Comparison of ENCODE assay signal across 13 cellular contexts in genomic region chr5:59746261-59746765, GRCh38.
DNase-seq lines count a peak whose midpoint lies in the region; ATAC-seq and TF ChIP-seq lines count a peak whose summit lies in the region.
"Had no signal": no experiment of that assay in that cellular context is flagged by ENCODE, and none has a peak within 500 bp of the region (broad histone marks: within the 10 kb centered on the region; RNA-seq: fewer than 3 reads in every experiment).

No MANE protein-coding gene starts in this region.

- H3K27me3 ChIP-seq in GM23248 (replicated peaks; ENCODE audit: insufficient read depth): no peaks in the 10 kb centered on the region
- no peaks in the 10 kb centered on the region for H3K27me3 ChIP-seq in SJSA1 (replicated peaks)
- H3K27me3 ChIP-seq in tibial artery: no peaks in the 10 kb centered on the region
- H3K27me3 ChIP-seq: heart right ventricle had no signal

- no peak for ATAC-seq in HG02870 (IDR thresholded peaks at IDR 0.05; ENCODE audit: unreplicated experiment)

- no peaks in the 10 kb centered on the region for H3K36me3 ChIP-seq in GM23248 (ENCODE audit: low read depth)
- no peaks in the 10 kb centered on the region for H3K36me3 ChIP-seq in SJSA1
- no peaks in the 10 kb centered on the region for H3K36me3 ChIP-seq in tibial artery
- no peaks in the 10 kb centered on the region for H3K36me3 ChIP-seq in OCI-LY7 (ENCODE audit: insufficient read depth, low read length)
- H3K36me3 ChIP-seq: heart right ventricle had no signal

- H3K9me2 ChIP-seq in GM23248 (ENCODE audit: insufficient read depth) (no peaks in the 10 kb centered on the region), OCI-LY7 (ENCODE audit: insufficient read depth, low read length) (no peaks in the 10 kb centered on the region)

- TF ChIP-seq CTCF in fibroblast of pulmonary artery (IDR thresholded peaks at IDR 0.05; ENCODE audit: low read length, missing control alignments): no peak
- no peak for TF ChIP-seq CTCF in tibial artery (IDR thresholded peaks at IDR 0.05)
- no peak for TF ChIP-seq CTCF in OCI-LY7 (conservative IDR thresholded peaks at IDR 0.05; ENCODE audit: low read length)

- H3K4me2 ChIP-seq in GM23248 (ENCODE audit: unreplicated experiment) (peak overlapping the region; percentile 63), OCI-LY7 (ENCODE audit: low read length) (no peak overlapping the region)

- CTCF ChIA-PET in OCI-LY7 (lab: Charles Lee; ENCODE audit: unreplicated experiment): no interaction called here

- H3F3A ChIP-seq in GM23248 (ENCODE audit: insufficient read depth): peaks cover 36% of the 10 kb centered on the region

- in situ Hi-C loops in GM23248 (cut with MboI): no loop called here

- H3K4me1 ChIP-seq in GM23248 (ENCODE audit: insufficient read depth) (peaks cover 35% of the 10 kb centered on the region), SJSA1 (replicated peaks) (peaks cover 20% of the 10 kb centered on the region), tibial artery (peaks cover 0 to 18% (median 6%) of the 10 kb centered on the region in 4 donors), OCI-LY7 (ENCODE audit: insufficient read depth, low read length, poor library complexity, severe bottlenecking) (no peaks in the 10 kb centered on the region)

- no TSS peak for BruUV-seq in OCI-LY7 (replicated peaks; lab: Mats Ljungman, UMichigan)

- H3K79me2 ChIP-seq in GM23248 (ENCODE audit: insufficient read depth) (no peaks in the 10 kb centered on the region), OCI-LY7 (ENCODE audit: insufficient read depth, low read depth, low read length) (no peaks in the 10 kb centered on the region)

- H3K27ac ChIP-seq in GM23248 (peak overlapping the region; percentile 65), SJSA1 (peak overlapping the region; percentile 18; the same call in 1 of the 2 replicates), tibial artery (peak overlapping the region; percentile 68 to 85), OCI-LY7 (ENCODE audit: low read depth, low read length, poor library complexity, severe bottlenecking) (no peak overlapping the region)

- H3K4me3 ChIP-seq in GM23248 (no peak overlapping the region), SJSA1 (no peak overlapping the region), fibroblast of pulmonary artery (replicated peaks; ENCODE audit: low read depth, low read length) (no peak overlapping the region), tibial artery (no peak overlapping the region), OCI-LY7 (ENCODE audit: low read depth, low read length, poor library complexity, severe bottlenecking) (no peak overlapping the region)
- H3K4me3 ChIP-seq: heart right ventricle had no signal

- POLR2A ChIA-PET in OCI-LY7 (lab: Charles Lee): interaction anchor here (1.1 kb wide), 1 partner anchor 53 kb away, joined by 3 read pairs; no protein-coding TSS in a partner anchor

- WGBS in GM23248 (ENCODE audit: low coverage in 1 of 2, low lambda C conversion rate in 2 of 2, missing lambda C conversion rate in 2 of 2), 2 experiments: 13 to 14% methylated on average over 7 of the region's 7 CpGs

- H4K20me1 ChIP-seq in GM23248 (ENCODE audit: insufficient read depth): no peaks in the 10 kb centered on the region
- no peaks in the 10 kb centered on the region for H4K20me1 ChIP-seq in OCI-LY7 (ENCODE audit: insufficient read depth, low read length)

- DNase-seq in GM23248: peak; percentile 88
- peak; percentile 38 to 44 for DNase-seq in SJSA1 (ENCODE audit: low read depth in 1 of 2, low spot score in 2 of 2)
- DNase-seq in fibroblast of pulmonary artery (ENCODE audit: low read depth): peak; percentile 71
- DNase-seq in tibial artery: peak in 1 of 2 donors; percentile 67
- DNase-seq in activated CD8-positive, alpha-beta memory T cell treated with anti-CD3 and anti-CD28 coated beads, Interleukin-2, amount 50 U/mL, for 4 hours: no peak
- no peak for DNase-seq in CD1c-positive myeloid dendritic cell (ENCODE audit: extremely low spot score)
- no peak for DNase-seq in OCI-LY7 (ENCODE audit: low spot score)
- DNase-seq: central memory CD4-positive, alpha-beta T cell; H9; heart right ventricle; NCI-H1105 treated with DMSO at 0.1 percent for 48 hours; stimulated activated CD4-positive, alpha-beta T cell treated with anti-CD3 and anti-CD28 coated beads, Interleukin-12 subunit alpha, Interleukin-12 subunit beta, amount 100 ng/mL, for 4 hours had no signal

- H3K9me3 ChIP-seq in GM23248 (ENCODE audit: low read depth): no peaks in the 10 kb centered on the region
- no peaks in the 10 kb centered on the region for H3K9me3 ChIP-seq in SJSA1 (replicated peaks)
- no peaks in the 10 kb centered on the region for H3K9me3 ChIP-seq in tibial artery
- H3K9me3 ChIP-seq in OCI-LY7 (ENCODE audit: low read length): no peaks in the 10 kb centered on the region
- H3K9me3 ChIP-seq: heart right ventricle had no signal

- intact Hi-C loops in tibial artery (cut with DNase I; ENCODE audit: low total_unique reads) (no loop called here), OCI-LY7 (cut with micrococcal nuclease; ENCODE audit: unreplicated experiment) (no loop called here)

- H2AFZ ChIP-seq in GM23248 (no peak overlapping the region), OCI-LY7 (ENCODE audit: low read length) (no peak overlapping the region)

- peak overlapping the region; percentile 57 for H3K9ac ChIP-seq in GM23248

Comparison
In these comparisons a context has a peak if more than half of its experiments do, and no peak if none do; other contexts are left out.
1. DNase-seq: peak in GM23248 (single experiment), SJSA1 (2 of 2) and fibroblast of pulmonary artery (single experiment); none in activated CD8-positive, alpha-beta memory T cell treated with anti-CD3 and anti-CD28 coated beads, Interleukin-2, amount 50 U/mL, for 4 hours (single experiment), CD1c-positive myeloid dendritic cell (single experiment) and OCI-LY7 (single experiment).